In the genomic region with DNA sequence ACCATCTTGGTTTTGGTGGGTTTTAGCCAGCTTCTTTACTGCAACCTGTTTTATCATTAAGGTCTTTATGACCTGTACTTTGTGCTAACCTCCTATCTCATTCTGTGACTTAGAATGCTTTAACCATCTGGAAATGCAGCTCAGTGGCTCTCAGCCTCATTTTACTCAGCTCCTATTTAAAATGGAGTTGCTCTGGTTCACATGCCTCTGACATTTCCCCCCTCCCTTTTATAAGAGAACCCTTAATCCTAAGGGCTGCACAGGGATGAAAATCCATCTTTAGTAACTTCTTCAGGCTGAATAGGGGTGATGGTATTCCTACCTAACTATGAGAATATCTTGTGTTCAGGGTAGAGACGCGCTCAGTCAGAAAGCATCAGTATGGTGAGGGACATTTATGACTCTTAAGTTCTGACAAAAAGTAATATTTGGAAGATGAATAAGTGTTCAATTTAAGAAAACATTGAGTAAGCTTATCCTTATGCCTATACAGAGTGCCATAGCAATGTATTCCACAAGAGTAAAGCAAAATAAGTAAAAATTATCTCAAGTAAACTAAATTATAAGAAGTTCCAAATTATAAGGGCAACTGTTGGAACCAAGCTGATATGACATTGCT, we compare ENCODE assay signal across 15 cellular contexts.
"Had no signal": no experiment of that assay in that cellular context is flagged by ENCODE, and none has a peak within 500 bp of the region (broad histone marks: within the 10 kb centered on the region; RNA-seq: fewer than 3 reads in every experiment).

No MANE protein-coding gene starts in this region.

- FAIRE-seq: TTC549, urothelium cell line had no signal

- H3K27ac Mint-ChIP-seq: T-helper 1 cell treated with Interleukin-12 subunit alpha and Interleukin-12 subunit beta and Interleukin-4 antibody, amounts not matched to agents 30 μg/mL and 1 μg/mL, for 36 hours had no signal

- H3K27me3 ChIP-seq: body of pancreas had no signal

- H3K4me3 Mint-ChIP-seq: T-helper 1 cell treated with Interleukin-12 subunit alpha and Interleukin-12 subunit beta and Interleukin-4 antibody, amounts not matched to agents 30 μg/mL and 1 μg/mL, for 36 hours had no signal

- ATAC-seq: body of pancreas, SK-N-SH treated with all-trans-retinoic acid at 6 μM for 48 hours had no signal

- H3K9me3 ChIP-seq: body of pancreas had no signal

- H3K4me3 ChIP-seq: body of pancreas, skin epidermis had no signal

- H3K9ac ChIP-seq: parathyroid adenoma had no signal

- DNase-seq: activated CD4-positive, alpha-beta T cell treated with anti-CD3 and anti-CD28 coated beads, Interleukin-2, amount 50 U/mL, for 48 hours; activated CD4-positive, CD25-positive, alpha-beta regulatory T cell; activated gamma-delta T cell treated with Interleukin-2 at 50 U/mL for 16 hours; amniotic stem cell; body of pancreas; effector memory CD4-positive, alpha-beta T cell; hippocampal formation; kidney glomerular epithelial cell; stimulated activated CD4-positive, alpha-beta T cell treated with anti-CD3 and anti-CD28 coated beads, Interleukin-4, amount 100 ng/mL, for 4 hours had no signal

- H2AFZ ChIP-seq: parathyroid adenoma had no signal

- H3K27ac ChIP-seq: body of pancreas, parathyroid adenoma, skin epidermis had no signal
